1 cellular context compared by ENCODE assay signal in genomic region chr17:75969044-75969443, GRCh38. TPM values are rescaled to one million over a fixed set of nuclear protein-coding genes. Genes with fewer than 3 reads are reported as not detected.
"Had no signal": no experiment of that assay in that cellular context is flagged by ENCODE, and none has a peak within 500 bp of the region (broad histone marks: within the 10 kb centered on the region; RNA-seq: fewer than 3 reads in every experiment).

No MANE protein-coding gene starts in this region.

RNA-seq across cellular contexts. Expression of gene EVPL, which starts 58.1 kb away (rescaled TPM):
- total RNA-seq: IMR-90 had no signal
- polyA plus RNA-seq: IMR-90 had no signal
